Comparison of ENCODE assay signal across 8 cellular contexts in the genomic region with DNA sequence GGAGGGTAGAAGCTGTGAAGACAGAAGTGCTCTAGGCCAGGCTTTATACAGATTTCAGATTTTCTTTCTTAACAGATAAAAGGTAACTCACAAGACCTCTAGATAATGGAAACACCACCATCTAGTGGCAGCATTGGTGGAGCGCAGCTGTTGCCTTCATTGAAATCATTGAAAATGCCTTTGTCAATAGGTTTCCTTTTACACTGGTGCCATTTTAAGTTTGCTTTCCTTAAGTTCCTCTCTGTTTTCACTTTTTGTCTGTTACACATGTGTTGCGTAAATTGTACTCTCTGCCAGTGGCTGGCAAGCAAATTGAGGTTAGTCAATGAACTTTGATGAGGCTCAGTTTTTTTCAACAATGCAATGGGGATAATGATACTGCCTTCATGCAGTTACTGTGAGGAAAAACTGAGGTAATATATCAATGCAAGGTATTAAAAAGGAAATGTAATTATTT. TPM values are rescaled to one million over a fixed set of nuclear protein-coding genes. Genes with fewer than 3 reads are reported as not detected.
DNase-seq lines count a peak whose midpoint lies in the region; ATAC-seq, FAIRE-seq and TF ChIP-seq lines count a peak whose summit lies in the region.

No MANE protein-coding gene starts in this region.

- intact Hi-C loops in stomach (cut with DNase I; ENCODE audit: low total_unique reads) = loop anchor here (10.0 kb wide), 1 partner anchor 328 kb away; no protein-coding TSS in a partner anchor

- H3K9me3 ChIP-seq in neural progenitor cell (ENCODE audit: low read depth) = no peaks in the 10 kb centered on the region
- peaks cover 0 to 12% (median 5%) of the 10 kb centered on the region in 4 donors for H3K9me3 ChIP-seq in stomach

- H2AFZ ChIP-seq in neural progenitor cell (replicated peaks) = peak overlapping the region; percentile 97

- H4K20me1 ChIP-seq in neural progenitor cell (ENCODE audit: low read depth) = no peaks in the 10 kb centered on the region

- DNase-seq in ACHN (peak; percentile 88), LHCN-M2 (ENCODE audit: low read depth) (peak; percentile 73), RCC 7860 (ENCODE audit: low spot score) (peak; percentile 49), fibroblast of mammary gland (ENCODE audit: low read depth) (peak; percentile 87), neural progenitor cell (ENCODE audit: low spot score) (peak; percentile 85), stomach (peak; percentile 86)
- peak; percentile 78 for DNase-seq in activated T-cell treated with anti-CD3 and anti-CD28 coated beads, Interleukin-2, amount 50 U/mL, for 24 hours

- TF ChIP-seq CTCF in fibroblast of mammary gland (conservative IDR thresholded peaks at IDR 0.05; ENCODE audit: control insufficient read depth, insufficient read depth, low read depth, low read length) (peak; percentile 98), neural progenitor cell (IDR thresholded peaks at IDR 0.05) (peak; percentile 96), stomach (IDR thresholded peaks at IDR 0.05) (peak in 6 of 7 experiments; percentile 6 to 94 (median 90))

- TF ChIP-seq POLR2A in stomach (IDR thresholded peaks at IDR 0.05) = no peak

- 1 to 6% (median 3%) methylated on average over 2 of the region's 2 CpGs for WGBS in stomach, 5 donors

- peak; percentile 81 for FAIRE-seq in RCC 7860 (lab: Jason Lieb, UNC)

- H3K27ac Mint-ChIP-seq in activated T-cell treated with anti-CD3 and anti-CD28 coated beads, Interleukin-2, amount 50 U/mL, for 24 hours = no peak overlapping the region
- no peak overlapping the region for H3K27ac Mint-ChIP-seq in neural progenitor cell

- no peaks in the 10 kb centered on the region for H3K27me3 Mint-ChIP-seq in activated T-cell treated with anti-CD3 and anti-CD28 coated beads, Interleukin-2, amount 50 U/mL, for 24 hours
- no peaks in the 10 kb centered on the region for H3K27me3 Mint-ChIP-seq in neural progenitor cell (ENCODE audit: insufficient read depth, low read depth)

- H3K9ac ChIP-seq in neural progenitor cell = no peak overlapping the region

- in situ Hi-C loops in ACHN (cut with HindIII; ENCODE audit: low pct_ligation_motif_present, low pct_unique_long_range_greater_than_20kb, low sequenced_read_pairs) = no loop called here

- H3K79me2 ChIP-seq in neural progenitor cell (ENCODE audit: low read depth) = no peaks in the 10 kb centered on the region

- H3K4me2 ChIP-seq in neural progenitor cell = no peak overlapping the region

- no peak overlapping the region for H3K4me3 Mint-ChIP-seq in activated T-cell treated with anti-CD3 and anti-CD28 coated beads, Interleukin-2, amount 50 U/mL, for 24 hours
- no peak overlapping the region for H3K4me3 Mint-ChIP-seq in neural progenitor cell

- no peak for TF ChIP-seq EP300 in stomach (IDR thresholded peaks at IDR 0.05)

- H3K4me1 ChIP-seq in neural progenitor cell (no peaks in the 10 kb centered on the region), stomach (peaks cover 0 to 9% (median 2%) of the 10 kb centered on the region in 4 donors)

- H3K4me1 Mint-ChIP-seq in activated T-cell treated with anti-CD3 and anti-CD28 coated beads, Interleukin-2, amount 50 U/mL, for 24 hours (ENCODE audit: low read depth) = peaks cover 7% of the 10 kb centered on the region
- H3K4me1 Mint-ChIP-seq in neural progenitor cell = peaks cover 16% of the 10 kb centered on the region

- H3K9me3 Mint-ChIP-seq in activated T-cell treated with anti-CD3 and anti-CD28 coated beads, Interleukin-2, amount 50 U/mL, for 24 hours = peaks cover 7% of the 10 kb centered on the region
- peaks cover 10% of the 10 kb centered on the region for H3K9me3 Mint-ChIP-seq in neural progenitor cell

- H3K36me3 ChIP-seq in neural progenitor cell = no peaks in the 10 kb centered on the region
- peaks cover 0 to 52% (median 45%) of the 10 kb centered on the region in 4 donors for H3K36me3 ChIP-seq in stomach

- H3K27me3 ChIP-seq in neural progenitor cell = no peaks in the 10 kb centered on the region
- no peaks in the 10 kb centered on the region for H3K27me3 ChIP-seq in stomach

- no peak overlapping the region for H3K27ac ChIP-seq in neural progenitor cell
- no peak overlapping the region for H3K27ac ChIP-seq in stomach

- peaks cover 2% of the 10 kb centered on the region for H3K36me3 Mint-ChIP-seq in activated T-cell treated with anti-CD3 and anti-CD28 coated beads, Interleukin-2, amount 50 U/mL, for 24 hours (ENCODE audit: low read depth)
- H3K36me3 Mint-ChIP-seq in neural progenitor cell = no peaks in the 10 kb centered on the region

- no peak overlapping the region for H3K4me3 ChIP-seq in fibroblast of mammary gland (ENCODE audit: control insufficient read depth, low read depth, low read length)
- H3K4me3 ChIP-seq in neural progenitor cell = no peak overlapping the region
- H3K4me3 ChIP-seq in stomach = no peak overlapping the region

- peak; percentile 58 for ATAC-seq in GM18868 (IDR thresholded peaks at IDR 0.05; ENCODE audit: unreplicated experiment)

- H3F3A ChIP-seq in neural progenitor cell (ENCODE audit: low read depth) = no peaks in the 10 kb centered on the region

RNA-seq across cellular contexts. Expression of a gene that starts 31.1 kb away (rescaled TPM):
- total RNA-seq in LHCN-M2 (2014; rRNA removed) (7.5 and 14.9 TPM in 2 replicates), neural progenitor cell (ENCODE audit: low replicate concordance) (0.13 and 0.68 TPM in 2 replicates), stomach (1 to 10 TPM in 3 of 5 donors, under 1 TPM in 2; 0.58 to 8.9 (median 2.6) TPM)
- 4.2 TPM for polyA plus RNA-seq in LHCN-M2 (2012)
- polyA plus RNA-seq in stomach = 1 to 10 TPM in 2 of 3 donors, under 1 TPM in 1; 0.61 to 2.2 (median 1.2) TPM

RNA-seq across cellular contexts. Expression of a gene that starts 54.4 kb away (rescaled TPM):
- 64.3 and 83.5 TPM in 2 replicates for total RNA-seq in LHCN-M2 (2014; rRNA removed)
- 10.3 TPM for polyA plus RNA-seq in LHCN-M2 (2012)
- total RNA-seq in neural progenitor cell (ENCODE audit: low replicate concordance) = 53.9 and 81.1 TPM in 2 replicates
- 100 to 1,000 TPM in 2 of 5 donors, 10 to 100 TPM in 3; 25.7 to 128 (median 83.1) TPM for total RNA-seq in stomach
- polyA plus RNA-seq in stomach = 1 to 10 TPM; 6.1 to 9.1 (median 7.5) TPM
